1 cellular context compared by ENCODE assay signal in genomic region chr20:18005990-18006364, GRCh38.
A peak's percentile ranks its signal among the peaks of the same experiment; 100 is the strongest.
TF ChIP-seq lines count a peak whose summit lies in the region.

No MANE protein-coding gene starts in this region.

TF ChIP-seq in HepG2, 621 proteins besides CTCF, POLR2A, EP300 and RAD21 (continues in another document):
- TF ChIP-seq KLF13 (CRISPR knock-in tag; IDR thresholded peaks at IDR 0.05) (no peak), HMGA1 (CRISPR knock-in tag; conservative IDR thresholded peaks at IDR 0.05) (no peak), XRCC5 (optimal IDR thresholded peaks at IDR 0.05; ENCODE audit: low read length) (no peak), ZNF138 (CRISPR knock-in tag; IDR thresholded peaks at IDR 0.05; ENCODE audit: low read depth) (no peak), TARDBP (CRISPR knock-in tag; IDR thresholded peaks at IDR 0.05) (no peak), ZNF784 (CRISPR knock-in tag; IDR thresholded peaks at IDR 0.05; ENCODE audit: borderline replicate concordance) (no peak), MED1 (CRISPR knock-in tag; IDR thresholded peaks at IDR 0.05) (no peak), POGK (CRISPR knock-in tag; conservative IDR thresholded peaks at IDR 0.05) (no peak), ZNF101 (CRISPR knock-in tag; IDR thresholded peaks at IDR 0.05; ENCODE audit: borderline replicate concordance, low read depth) (no peak), MATR3 (CRISPR knock-in tag; IDR thresholded peaks at IDR 0.05) (no peak), TRIM22 (IDR thresholded peaks at IDR 0.05) (no peak), ZBTB25 (CRISPR knock-in tag; IDR thresholded peaks at IDR 0.05) (no peak), NFIC (IDR thresholded peaks at IDR 0.05; ENCODE audit: low read length) (no peak), ZBTB10 (CRISPR knock-in tag; IDR thresholded peaks at IDR 0.05; ENCODE audit: borderline replicate concordance) (no peak), LCORL (IDR thresholded peaks at IDR 0.05) (no peak), LCORL (CRISPR knock-in tag; IDR thresholded peaks at IDR 0.05) (0 out of 2 replicates have a peak, but pooled peaks have one; percentile 32), ZNF337 (CRISPR knock-in tag; IDR thresholded peaks at IDR 0.05; ENCODE audit: borderline replicate concordance, low read depth) (no peak), ZNF331 (CRISPR knock-in tag; IDR thresholded peaks at IDR 0.05) (no peak), HOXA3 (CRISPR knock-in tag; IDR thresholded peaks at IDR 0.05) (no peak), NR2F1 (CRISPR knock-in tag; IDR thresholded peaks at IDR 0.05) (no peak), ZNF768 (CRISPR knock-in tag; IDR thresholded peaks at IDR 0.05) (no peak), ZNF160 (CRISPR knock-in tag; IDR thresholded peaks at IDR 0.05) (peak; percentile 59; the same call in 1 of the 2 replicates), ARNT2 (CRISPR knock-in tag; IDR thresholded peaks at IDR 0.05; ENCODE audit: low read depth) (no peak), TEAD2 (CRISPR knock-in tag; IDR thresholded peaks at IDR 0.05) (no peak), PLSCR1 (CRISPR knock-in tag; IDR thresholded peaks at IDR 0.05; ENCODE audit: borderline replicate concordance) (no peak), AFF4 (CRISPR knock-in tag; IDR thresholded peaks at IDR 0.05) (no peak), ZEB1 (IDR thresholded peaks at IDR 0.05; ENCODE audit: insufficient replicate concordance, low read depth) (no peak), KAT8 (CRISPR knock-in tag; IDR thresholded peaks at IDR 0.05) (no peak), ATF7 (IDR thresholded peaks at IDR 0.05) (no peak), ATF7 (CRISPR knock-in tag; IDR thresholded peaks at IDR 0.05) (no peak), ZNF362 (CRISPR knock-in tag; IDR thresholded peaks at IDR 0.05; ENCODE audit: borderline replicate concordance) (0 out of 2 replicates have a peak, but pooled peaks have one; percentile 10), ZNF576 (CRISPR knock-in tag; IDR thresholded peaks at IDR 0.05) (no peak), REST (IDR thresholded peaks at IDR 0.05; ENCODE audit: borderline replicate concordance in 1 of 2, low read depth in 1 of 2, low read length in 2 of 2) (no peak), ZNF263 (CRISPR knock-in tag; IDR thresholded peaks at IDR 0.05) (no peak), ZNF687 (CRISPR knock-in tag; IDR thresholded peaks at IDR 0.05) (no peak)
